Comparison of ENCODE assay signal across 15 cellular contexts in genomic region chr6:122752990-122753687, GRCh38. TPM values are rescaled to one million over a fixed set of nuclear protein-coding genes. Genes with fewer than 3 reads are reported as not detected.
A peak's percentile ranks its signal among the peaks of the same experiment; 100 is the strongest.
DNase-seq lines count a peak whose midpoint lies in the region; FAIRE-seq and TF ChIP-seq lines count a peak whose summit lies in the region.
"Had no signal": no experiment of that assay in that cellular context is flagged by ENCODE, and none has a peak within 500 bp of the region (broad histone marks: within the 10 kb centered on the region; RNA-seq: fewer than 3 reads in every experiment).

No MANE protein-coding gene starts in this region.

- H3K23me2 ChIP-seq in H1 (ENCODE audit: low read depth, low read length) = no peaks in the 10 kb centered on the region

- no peak overlapping the region for H2AK5ac ChIP-seq in H1 (ENCODE audit: low read depth, low read length)

- H4K8ac ChIP-seq in H1 (ENCODE audit: extremely low read depth, insufficient read depth, low read length) = no peak overlapping the region

- H2AFZ ChIP-seq in H1 (ENCODE audit: low read length) = no peak overlapping the region

- H3K36me3 Mint-ChIP-seq in activated T-cell treated with anti-CD3 and anti-CD28 coated beads, Interleukin-2, amount 50 U/mL, for 24 hours (ENCODE audit: low read depth) = no peaks in the 10 kb centered on the region
- H3K36me3 Mint-ChIP-seq: T-cell had no signal

- H3K4me2 ChIP-seq in H1 (ENCODE audit: insufficient read depth in 1 of 2, low read depth in 2 of 2, low read length in 2 of 2) = no peak overlapping the region

- H2BK5ac ChIP-seq in H1 (ENCODE audit: low read depth, low read length) = peak overlapping the region; percentile 48; the same call in 1 of the 2 replicates

- H2BK15ac ChIP-seq in H1 (ENCODE audit: low read length) = no peak overlapping the region

- H3K4me1 Mint-ChIP-seq in activated T-cell treated with anti-CD3 and anti-CD28 coated beads, Interleukin-2, amount 50 U/mL, for 24 hours (ENCODE audit: low read depth) = peaks cover 34% of the 10 kb centered on the region

- no peak overlapping the region for H3K27ac ChIP-seq in H1 (ENCODE audit: low read depth, low read length)

- FAIRE-seq in H1 (lab: Jason Lieb, UNC) = no peak
- FAIRE-seq: kidney had no signal

- H4K20me1 ChIP-seq in H1 (replicated peaks in 1 of 2; ENCODE audit: control insufficient read depth in 1 of 2, insufficient read depth in 2 of 2, low read length in 2 of 2) = no peaks in the 10 kb centered on the region

- H3K4me3 Mint-ChIP-seq in activated T-cell treated with anti-CD3 and anti-CD28 coated beads, Interleukin-2, amount 50 U/mL, for 24 hours = no peak overlapping the region
- H3K4me3 Mint-ChIP-seq: effector memory CD8-positive, alpha-beta T cell; nephron; stimulated activated naive CD8-positive, alpha-beta T cell treated with anti-CD3 and anti-CD28 coated beads, Interleukin-15, amount 100 ng/mL, for 72 hours; T-cell had no signal

- 87% methylated on average over 10 of the region's 10 CpGs; no CpG with 5 or more reads in 1 of the 2 experiments for WGBS in H1 (ENCODE audit: extremely low coverage in 1 of 2, insufficient coverage in 1 of 2, insufficient read length in 1 of 2, insufficient replicate concordance in 2 of 2, low coverage in 1 of 2, low lambda C conversion rate in 2 of 2, missing lambda C conversion rate in 1 of 2), 2 experiments

- TF ChIP-seq EP300 in H1 (IDR thresholded peaks at IDR 0.05; ENCODE audit: borderline replicate concordance in 1 of 2, low read depth in 2 of 2, low read length in 2 of 2) = no peak

- 0 out of 2 replicates have a peak overlapping the region, but pooled peaks have one; percentile 51 for H2BK20ac ChIP-seq in H1 (ENCODE audit: low read length)

- H3K23ac ChIP-seq in H1 (ENCODE audit: insufficient read length) = no peak overlapping the region

- H3K79me1 ChIP-seq in H1 (ENCODE audit: low read depth, low read length) = no peaks in the 10 kb centered on the region

- no peak for TF ChIP-seq POLR2A in H1 (IDR thresholded peaks at IDR 0.05; ENCODE audit: control extremely low read depth in 1 of 2, low read depth in 2 of 2, low read length in 2 of 2)

- POLR2A ChIA-PET in H1 (lab: Charles Lee; ENCODE audit: partially characterized antibody) = no interaction called here

- no peak overlapping the region for H3K9ac ChIP-seq in H1 (replicated peaks in 1 of 4; ENCODE audit: extremely low read depth in 1 of 4, low read depth in 3 of 4, low read length in 3 of 4)

- no peak overlapping the region for H3K18ac ChIP-seq in H1 (ENCODE audit: extremely low read depth, low read length)

- H3K27me3 ChIP-seq in H1 (replicated peaks in 1 of 4; ENCODE audit: control insufficient read depth in 3 of 4, extremely low read depth in 1 of 4, insufficient read depth in 3 of 4, low read length in 3 of 4) = 0 out of 7 replicates have a peak, but pooled peaks cover 0 to 1% (median 0%) of the 10 kb centered on the region in 4 experiments

- no peak overlapping the region for H4K91ac ChIP-seq in H1 (replicated peaks; ENCODE audit: insufficient read length, low read length)

- no peak overlapping the region for H3K14ac ChIP-seq in H1 (ENCODE audit: insufficient read length)

- no peak overlapping the region for H3K4ac ChIP-seq in H1 (replicated peaks; ENCODE audit: insufficient read length, low read depth, low read length)

- TF ChIP-seq CTCF in GM12864 (IDR thresholded peaks at IDR 0.05; ENCODE audit: low read depth, low read length, missing control alignments) = no peak
- TF ChIP-seq CTCF in H1 (IDR thresholded peaks at IDR 0.05; ENCODE audit: control extremely low read depth in 1 of 3, insufficient read depth in 1 of 3, low read depth in 1 of 3, low read length in 3 of 3) = no peak
- no peak for TF ChIP-seq CTCF in foreskin fibroblast (IDR thresholded peaks at IDR 0.05; ENCODE audit: low read depth, low read length)

- H3K79me2 ChIP-seq in H1 (ENCODE audit: control insufficient read depth in 1 of 2, insufficient read depth in 2 of 2, low read length in 2 of 2) = no peaks in the 10 kb centered on the region

- CTCF ChIA-PET in H1 (lab: Charles Lee; ENCODE audit: partially characterized antibody) = interaction anchor here (0.7 to 3.8 kb wide), 4 partner anchors 8 to 86 kb away, joined by 3 to 20 read pairs (median 10); no protein-coding TSS in a partner anchor

- H2BK120ac ChIP-seq in H1 (replicated peaks; ENCODE audit: low read depth, low read length) = peak overlapping the region; percentile 7

- no peak for TF ChIP-seq RAD21 in H1 (IDR thresholded peaks at IDR 0.05 in 1 of 2, conservative IDR thresholded peaks at IDR 0.05 in 1 of 2; ENCODE audit: low read depth in 2 of 2, low read length in 2 of 2)

- peak overlapping the region; percentile 10; the same call in 1 of the 2 replicates for H3K4me3 ChIP-seq in GM12864 (ENCODE audit: low read depth, low read length)
- no peak overlapping the region; a peak in 1 of 8 replicates for H3K4me3 ChIP-seq in H1 (ENCODE audit: extremely low read depth in 1 of 4, insufficient read depth in 2 of 4, low read depth in 3 of 4, low read length in 4 of 4)
- no peak overlapping the region for H3K4me3 ChIP-seq in foreskin fibroblast (ENCODE audit: low read depth in 1 of 2, low read length in 2 of 2)

- DNase-seq in GM12864 (ENCODE audit: low read depth) (no peak), OCI-M1 (lab: John Stamatoyannopoulos, UW) (peak; percentile 42), H1 (ENCODE audit: low read depth in 1 of 2, low spot score in 2 of 2) (no peak), pons (ENCODE audit: low spot score) (peak; percentile 34), UCSD-AML1 (lab: John Stamatoyannopoulos, UW; ENCODE audit: unreplicated experiment) (no peak), foreskin fibroblast (no peak)
- no peak for DNase-seq in activated T-cell treated with anti-CD3 and anti-CD28 coated beads, Interleukin-2, amount 50 U/mL, for 24 hours
- DNase-seq: activated CD4-positive, alpha-beta T cell treated with anti-CD3 and anti-CD28 coated beads for 48 hours; effector memory CD8-positive, alpha-beta T cell; kidney; NCI-H510A; stimulated activated naive CD8-positive, alpha-beta T cell treated with anti-CD3 and anti-CD28 coated beads, Interleukin-15, amount 100 ng/mL, for 72 hours; T-cell had no signal

- H2BK12ac ChIP-seq in H1 (ENCODE audit: low read depth, low read length) = peak overlapping the region; percentile 88

- H3K36me3 ChIP-seq in H1 (ENCODE audit: control insufficient read depth in 2 of 4, insufficient read depth in 4 of 4, low read length in 3 of 4) = no peaks in the 10 kb centered on the region

- no peak overlapping the region for H4K5ac ChIP-seq in H1 (ENCODE audit: insufficient read length, low read depth, low read length)

- peaks cover 0 to 4% (median 1%) of the 10 kb centered on the region in 4 experiments; a peak in 1 of 7 replicates for H3K4me1 ChIP-seq in H1 (replicated peaks in 1 of 4; ENCODE audit: control insufficient read depth in 3 of 4, insufficient read depth in 4 of 4, low read length in 3 of 4)

- H3K56ac ChIP-seq in H1 (replicated peaks; ENCODE audit: insufficient read length, low read depth, low read length) = no peak overlapping the region

- H3K27me3 Mint-ChIP-seq in activated T-cell treated with anti-CD3 and anti-CD28 coated beads, Interleukin-2, amount 50 U/mL, for 24 hours = no peaks in the 10 kb centered on the region
- H3K27me3 Mint-ChIP-seq: effector memory CD8-positive, alpha-beta T cell; stimulated activated naive CD8-positive, alpha-beta T cell treated with anti-CD3 and anti-CD28 coated beads, Interleukin-15, amount 100 ng/mL, for 72 hours; T-cell had no signal

- H3K9me3 ChIP-seq in H1 (ENCODE audit: insufficient read depth in 2 of 2, low read depth in 1 of 2, low read length in 1 of 2) = peaks cover 3% of the 10 kb centered on the region in 2 experiments; a peak in 1 of 4 replicates

- H3K27ac Mint-ChIP-seq in activated T-cell treated with anti-CD3 and anti-CD28 coated beads, Interleukin-2, amount 50 U/mL, for 24 hours = no peak overlapping the region
- H3K27ac Mint-ChIP-seq: effector memory CD8-positive, alpha-beta T cell; nephron; stimulated activated naive CD8-positive, alpha-beta T cell treated with anti-CD3 and anti-CD28 coated beads, Interleukin-15, amount 100 ng/mL, for 72 hours had no signal

- H3K9me3 Mint-ChIP-seq in activated T-cell treated with anti-CD3 and anti-CD28 coated beads, Interleukin-2, amount 50 U/mL, for 24 hours = no peaks in the 10 kb centered on the region
- H3K9me3 Mint-ChIP-seq: T-cell had no signal

TF ChIP-seq in H1, 55 proteins besides CTCF, POLR2A, EP300 and RAD21:
- no peak for TF ChIP-seq SIN3A (conservative IDR thresholded peaks at IDR 0.05 in 1 of 2, IDR thresholded peaks at IDR 0.05 in 1 of 2; ENCODE audit: low read depth in 1 of 2, low read length in 2 of 2)

RNA-seq across cellular contexts. Expression of gene FABP7, which starts 26.4 kb away (rescaled TPM):
- 13.1 and 14.0 TPM in 2 replicates for total RNA-seq in H1 (2021; fragmentation: NEBNext Ultra II Directional; extraction: Animal tissue kit (Norgen Biotek cat#: 25700))
- polyA plus RNA-seq in H1 (2011; rRNA removed) = 3.6 and 10.6 TPM in 2 replicates
- 14.1 TPM for polyA plus RNA-seq in H1 (2011; cell fraction: cytosol; rRNA removed)
- polyA plus RNA-seq in H1 (2011; cell fraction: nucleus; rRNA removed) = 2.1 TPM
- polyA plus RNA-seq in H1 (2012, experiment 1 of 2) = 13.7 to 26.6 TPM (median 15.3 TPM) in 4 replicates
- polyA plus RNA-seq in H1 (2012, experiment 2 of 2) = 5.9 TPM
- 8.0 TPM for polyA plus RNA-seq in H1 (2013, experiment 1 of 2)
- polyA plus RNA-seq in H1 (2013, experiment 2 of 2) = 7.7 TPM
- 1.6 and 4.9 TPM in 2 replicates for polyA minus RNA-seq in H1 (2011; rRNA and poly(A)+ RNA removed)
- not detected for polyA minus RNA-seq in H1 (2011; cell fraction: cytosol; rRNA and poly(A)+ RNA removed)
- 1.5 TPM for polyA minus RNA-seq in H1 (2011; cell fraction: nucleus; rRNA and poly(A)+ RNA removed)
- total RNA-seq: glomerular endothelial cell, kidney, T-cell had no signal

RNA-seq across cellular contexts. Expression of gene SMPDL3A, which starts 35.9 kb away (rescaled TPM):
- total RNA-seq in H1 (2021; fragmentation: NEBNext Ultra II Directional; extraction: Animal tissue kit (Norgen Biotek cat#: 25700)) = 2.6 and 3.5 TPM in 2 replicates
- 3.7 and 3.9 TPM in 2 replicates for polyA plus RNA-seq in H1 (2011; rRNA removed)
- 3.1 TPM for polyA plus RNA-seq in H1 (2011; cell fraction: cytosol; rRNA removed)
- 3.4 TPM for polyA plus RNA-seq in H1 (2011; cell fraction: nucleus; rRNA removed)
- polyA plus RNA-seq in H1 (2012, experiment 1 of 2) = 1.6 to 3.4 TPM (median 2.4 TPM) in 4 replicates
- polyA plus RNA-seq in H1 (2012, experiment 2 of 2) = 0.34 TPM
- 4.9 TPM for polyA plus RNA-seq in H1 (2013, experiment 1 of 2)
- polyA plus RNA-seq in H1 (2013, experiment 2 of 2) = 4.9 TPM
- 1.4 and 1.7 TPM in 2 replicates for polyA minus RNA-seq in H1 (2011; rRNA and poly(A)+ RNA removed)
- 3.2 TPM for polyA minus RNA-seq in H1 (2011; cell fraction: cytosol; rRNA and poly(A)+ RNA removed)
- 1.8 TPM for polyA minus RNA-seq in H1 (2011; cell fraction: nucleus; rRNA and poly(A)+ RNA removed)

Comparison
In these comparisons a context has a peak if more than half of its experiments do, and no peak if none do; other contexts are left out.
1. DNase-seq: peak in OCI-M1 (single experiment) and pons (single experiment); none in GM12864 (single experiment), H1 (0 of 2), UCSD-AML1 (single experiment), foreskin fibroblast (0 of 2) and activated T-cell treated with anti-CD3 and anti-CD28 coated beads, Interleukin-2, amount 50 U/mL, for 24 hours (single experiment).